In the genomic region with DNA sequence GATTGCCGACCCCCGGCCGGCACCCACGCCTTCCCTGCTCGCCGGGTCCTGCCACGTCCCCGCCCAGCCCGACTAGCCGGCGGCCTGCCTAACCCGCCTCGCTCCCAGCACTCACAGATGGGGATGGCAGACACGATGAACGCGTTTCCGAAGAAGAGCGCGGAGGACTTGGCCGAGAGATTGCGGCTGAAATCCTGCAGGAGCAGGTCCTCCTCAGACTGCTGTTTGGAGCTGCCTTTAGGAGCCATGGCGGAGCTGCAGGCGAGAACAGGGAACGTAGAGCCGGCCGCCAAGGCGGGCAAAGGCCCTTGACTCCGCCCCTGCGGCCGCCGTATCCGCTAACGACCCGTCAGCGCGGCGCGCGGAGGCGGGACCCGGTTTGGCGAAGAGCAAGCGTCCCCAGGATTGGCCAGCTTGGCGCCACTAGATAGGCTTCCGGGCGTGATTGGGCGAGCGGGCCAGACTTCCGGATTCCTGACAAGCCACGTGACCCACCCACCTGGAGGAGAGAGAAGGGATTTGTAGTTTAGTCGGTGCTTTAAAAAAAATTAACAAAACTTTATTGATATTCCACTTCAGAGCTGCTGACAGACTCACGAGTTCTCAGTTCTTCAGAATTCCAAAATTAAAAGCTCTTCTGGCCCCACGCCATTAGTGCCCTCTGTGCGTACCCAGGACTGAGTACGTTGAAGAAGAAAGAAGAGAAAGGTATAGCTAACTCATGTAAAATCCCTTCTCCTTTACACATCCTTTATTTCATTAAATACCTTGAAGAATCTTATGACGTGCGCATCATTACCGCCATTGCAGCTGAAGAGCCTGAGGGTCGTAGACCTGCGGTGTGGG, we compare ENCODE assay signal across 1 cellular context.
TF ChIP-seq lines count a peak whose summit lies in the region.

TSS of gene SSR3 (minus strand) at position 276 of the 846 bp plus-strand sequence. CDS start at position 248, 28 bp downstream.

TF ChIP-seq in GM12878, 131 proteins besides CTCF, POLR2A, EP300 and RAD21 (continued from another document and continues in another):
- TF ChIP-seq, protein P1, sequence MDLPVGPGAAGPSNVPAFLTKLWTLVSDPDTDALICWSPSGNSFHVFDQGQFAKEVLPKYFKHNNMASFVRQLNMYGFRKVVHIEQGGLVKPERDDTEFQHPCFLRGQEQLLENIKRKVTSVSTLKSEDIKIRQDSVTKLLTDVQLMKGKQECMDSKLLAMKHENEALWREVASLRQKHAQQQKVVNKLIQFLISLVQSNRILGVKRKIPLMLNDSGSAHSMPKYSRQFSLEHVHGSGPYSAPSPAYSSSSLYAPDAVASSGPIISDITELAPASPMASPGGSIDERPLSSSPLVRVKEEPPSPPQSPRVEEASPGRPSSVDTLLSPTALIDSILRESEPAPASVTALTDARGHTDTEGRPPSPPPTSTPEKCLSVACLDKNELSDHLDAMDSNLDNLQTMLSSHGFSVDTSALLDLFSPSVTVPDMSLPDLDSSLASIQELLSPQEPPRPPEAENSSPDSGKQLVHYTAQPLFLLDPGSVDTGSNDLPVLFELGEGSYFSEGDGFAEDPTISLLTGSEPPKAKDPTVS (IDR thresholded peaks at IDR 0.05; ENCODE audit: low read depth, low read length) = 0 out of 2 replicates have a peak, but pooled peaks have one; percentile 40
- TF ChIP-seq, protein P2, sequence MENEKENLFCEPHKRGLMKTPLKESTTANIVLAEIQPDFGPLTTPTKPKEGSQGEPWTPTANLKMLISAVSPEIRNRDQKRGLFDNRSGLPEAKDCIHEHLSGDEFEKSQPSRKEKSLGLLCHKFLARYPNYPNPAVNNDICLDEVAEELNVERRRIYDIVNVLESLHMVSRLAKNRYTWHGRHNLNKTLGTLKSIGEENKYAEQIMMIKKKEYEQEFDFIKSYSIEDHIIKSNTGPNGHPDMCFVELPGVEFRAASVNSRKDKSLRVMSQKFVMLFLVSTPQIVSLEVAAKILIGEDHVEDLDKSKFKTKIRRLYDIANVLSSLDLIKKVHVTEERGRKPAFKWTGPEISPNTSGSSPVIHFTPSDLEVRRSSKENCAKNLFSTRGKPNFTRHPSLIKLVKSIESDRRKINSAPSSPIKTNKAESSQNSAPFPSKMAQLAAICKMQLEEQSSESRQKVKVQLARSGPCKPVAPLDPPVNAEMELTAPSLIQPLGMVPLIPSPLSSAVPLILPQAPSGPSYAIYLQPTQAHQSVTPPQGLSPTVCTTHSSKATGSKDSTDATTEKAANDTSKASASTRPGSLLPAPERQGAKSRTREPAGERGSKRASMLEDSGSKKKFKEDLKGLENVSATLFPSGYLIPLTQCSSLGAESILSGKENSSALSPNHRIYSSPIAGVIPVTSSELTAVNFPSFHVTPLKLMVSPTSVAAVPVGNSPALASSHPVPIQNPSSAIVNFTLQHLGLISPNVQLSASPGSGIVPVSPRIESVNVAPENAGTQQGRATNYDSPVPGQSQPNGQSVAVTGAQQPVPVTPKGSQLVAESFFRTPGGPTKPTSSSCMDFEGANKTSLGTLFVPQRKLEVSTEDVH (IDR thresholded peaks at IDR 0.05; ENCODE audit: low read depth, partially characterized antibody) = peak; percentile 73
- TF ChIP-seq MXI1 (IDR thresholded peaks at IDR 0.05; ENCODE audit: low read depth, low read length) (peak; percentile 89; the same call in 1 of the 2 replicates), PRDM15 (CRISPR knock-in tag; IDR thresholded peaks at IDR 0.05) (0 out of 2 replicates have a peak, but pooled peaks have one; percentile 53), RUNX3 (IDR thresholded peaks at IDR 0.05; ENCODE audit: low read length) (no peak), CHD2 (IDR thresholded peaks at IDR 0.05; ENCODE audit: borderline replicate concordance, low read depth, low read length) (peak; percentile 93), FOXM1 (IDR thresholded peaks at IDR 0.05; ENCODE audit: low read depth, low read length) (0 out of 2 replicates have a peak, but pooled peaks have one; percentile 41), ZNF384 (IDR thresholded peaks at IDR 0.05; ENCODE audit: borderline replicate concordance, low read depth, low read length) (peak; percentile 99), ZNF207 (IDR thresholded peaks at IDR 0.05; ENCODE audit: borderline replicate concordance) (peak; percentile 62; the same call in 1 of the 2 replicates), CBX5 (IDR thresholded peaks at IDR 0.05; ENCODE audit: low read depth) (peak; percentile 37; the same call in 1 of the 2 replicates), SREBF1 (IDR thresholded peaks at IDR 0.05; ENCODE audit: low read length) (peak; percentile 86), NFIC (IDR thresholded peaks at IDR 0.05; ENCODE audit: low read depth, low read length) (peak; percentile 60; the same call in 1 of the 2 replicates), IKZF1 (conservative IDR thresholded peaks at IDR 0.05) (peak; percentile 97), CREM (IDR thresholded peaks at IDR 0.05; ENCODE audit: low read depth) (peak; percentile 87), NBN (IDR thresholded peaks at IDR 0.05) (peak; percentile 36; the same call in 1 of the 2 replicates), SMAD1 (IDR thresholded peaks at IDR 0.05; ENCODE audit: low read depth, partially characterized antibody) (no peak), SP1 (IDR thresholded peaks at IDR 0.05; ENCODE audit: low read depth, low read length) (peak; percentile 98), HDAC2 (IDR thresholded peaks at IDR 0.05) (no peak), NKRF (conservative IDR thresholded peaks at IDR 0.05) (peak; percentile 86), NR2C2 (IDR thresholded peaks at IDR 0.05; ENCODE audit: borderline replicate concordance, control insufficient read depth, insufficient read length, low read depth) (no peak), HDGF (IDR thresholded peaks at IDR 0.05) (peak; percentile 71; the same call in 1 of the 2 replicates), LARP7 (IDR thresholded peaks at IDR 0.05) (peak; percentile 76; the same call in 1 of the 2 replicates), ETV6 (conservative IDR thresholded peaks at IDR 0.05 in 1 of 2, IDR thresholded peaks at IDR 0.05 in 1 of 2; ENCODE audit: borderline replicate concordance in 1 of 2, low read depth in 1 of 2) (no peak), GABPA (IDR thresholded peaks at IDR 0.05; ENCODE audit: low read depth) (peak; percentile 91), RB1 (IDR thresholded peaks at IDR 0.05; ENCODE audit: borderline replicate concordance) (peak; percentile 66; the same call in 1 of the 2 replicates), ATF2 (IDR thresholded peaks at IDR 0.05; ENCODE audit: low read length) (0 out of 2 replicates have a peak, but pooled peaks have one; percentile 25), PML (IDR thresholded peaks at IDR 0.05; ENCODE audit: low read length) (peak; percentile 55), BACH1 (IDR thresholded peaks at IDR 0.05; ENCODE audit: borderline replicate concordance) (0 out of 2 replicates have a peak, but pooled peaks have one; percentile 53), CREB1 (IDR thresholded peaks at IDR 0.05; ENCODE audit: low read depth) (peak; percentile 83)
- TF ChIP-seq, protein P3, sequence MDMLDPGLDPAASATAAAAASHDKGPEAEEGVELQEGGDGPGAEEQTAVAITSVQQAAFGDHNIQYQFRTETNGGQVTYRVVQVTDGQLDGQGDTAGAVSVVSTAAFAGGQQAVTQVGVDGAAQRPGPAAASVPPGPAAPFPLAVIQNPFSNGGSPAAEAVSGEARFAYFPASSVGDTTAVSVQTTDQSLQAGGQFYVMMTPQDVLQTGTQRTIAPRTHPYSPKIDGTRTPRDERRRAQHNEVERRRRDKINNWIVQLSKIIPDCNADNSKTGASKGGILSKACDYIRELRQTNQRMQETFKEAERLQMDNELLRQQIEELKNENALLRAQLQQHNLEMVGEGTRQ (IDR thresholded peaks at IDR 0.05; ENCODE audit: borderline replicate concordance, low read depth, low read length) = peak; percentile 95
- TF ChIP-seq, protein P4, sequence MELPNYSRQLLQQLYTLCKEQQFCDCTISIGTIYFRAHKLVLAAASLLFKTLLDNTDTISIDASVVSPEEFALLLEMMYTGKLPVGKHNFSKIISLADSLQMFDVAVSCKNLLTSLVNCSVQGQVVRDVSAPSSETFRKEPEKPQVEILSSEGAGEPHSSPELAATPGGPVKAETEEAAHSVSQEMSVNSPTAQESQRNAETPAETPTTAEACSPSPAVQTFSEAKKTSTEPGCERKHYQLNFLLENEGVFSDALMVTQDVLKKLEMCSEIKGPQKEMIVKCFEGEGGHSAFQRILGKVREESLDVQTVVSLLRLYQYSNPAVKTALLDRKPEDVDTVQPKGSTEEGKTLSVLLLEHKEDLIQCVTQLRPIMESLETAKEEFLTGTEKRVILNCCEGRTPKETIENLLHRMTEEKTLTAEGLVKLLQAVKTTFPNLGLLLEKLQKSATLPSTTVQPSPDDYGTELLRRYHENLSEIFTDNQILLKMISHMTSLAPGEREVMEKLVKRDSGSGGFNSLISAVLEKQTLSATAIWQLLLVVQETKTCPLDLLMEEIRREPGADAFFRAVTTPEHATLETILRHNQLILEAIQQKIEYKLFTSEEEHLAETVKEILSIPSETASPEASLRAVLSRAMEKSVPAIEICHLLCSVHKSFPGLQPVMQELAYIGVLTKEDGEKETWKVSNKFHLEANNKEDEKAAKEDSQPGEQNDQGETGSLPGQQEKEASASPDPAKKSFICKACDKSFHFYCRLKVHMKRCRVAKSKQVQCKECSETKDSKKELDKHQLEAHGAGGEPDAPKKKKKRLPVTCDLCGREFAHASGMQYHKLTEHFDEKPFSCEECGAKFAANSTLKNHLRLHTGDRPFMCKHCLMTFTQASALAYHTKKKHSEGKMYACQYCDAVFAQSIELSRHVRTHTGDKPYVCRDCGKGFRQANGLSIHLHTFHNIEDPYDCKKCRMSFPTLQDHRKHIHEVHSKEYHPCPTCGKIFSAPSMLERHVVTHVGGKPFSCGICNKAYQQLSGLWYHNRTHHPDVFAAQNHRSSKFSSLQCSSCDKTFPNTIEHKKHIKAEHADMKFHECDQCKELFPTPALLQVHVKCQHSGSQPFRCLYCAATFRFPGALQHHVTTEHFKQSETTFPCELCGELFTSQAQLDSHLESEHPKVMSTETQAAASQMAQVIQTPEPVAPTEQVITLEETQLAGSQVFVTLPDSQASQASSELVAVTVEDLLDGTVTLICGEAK (IDR thresholded peaks at IDR 0.05; ENCODE audit: borderline replicate concordance) = peak; percentile 100
- TF ChIP-seq, protein P5, sequence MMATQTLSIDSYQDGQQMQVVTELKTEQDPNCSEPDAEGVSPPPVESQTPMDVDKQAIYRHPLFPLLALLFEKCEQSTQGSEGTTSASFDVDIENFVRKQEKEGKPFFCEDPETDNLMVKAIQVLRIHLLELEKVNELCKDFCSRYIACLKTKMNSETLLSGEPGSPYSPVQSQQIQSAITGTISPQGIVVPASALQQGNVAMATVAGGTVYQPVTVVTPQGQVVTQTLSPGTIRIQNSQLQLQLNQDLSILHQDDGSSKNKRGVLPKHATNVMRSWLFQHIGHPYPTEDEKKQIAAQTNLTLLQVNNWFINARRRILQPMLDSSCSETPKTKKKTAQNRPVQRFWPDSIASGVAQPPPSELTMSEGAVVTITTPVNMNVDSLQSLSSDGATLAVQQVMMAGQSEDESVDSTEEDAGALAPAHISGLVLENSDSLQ (IDR thresholded peaks at IDR 0.05) = peak; percentile 89
- TF ChIP-seq, protein P6, sequence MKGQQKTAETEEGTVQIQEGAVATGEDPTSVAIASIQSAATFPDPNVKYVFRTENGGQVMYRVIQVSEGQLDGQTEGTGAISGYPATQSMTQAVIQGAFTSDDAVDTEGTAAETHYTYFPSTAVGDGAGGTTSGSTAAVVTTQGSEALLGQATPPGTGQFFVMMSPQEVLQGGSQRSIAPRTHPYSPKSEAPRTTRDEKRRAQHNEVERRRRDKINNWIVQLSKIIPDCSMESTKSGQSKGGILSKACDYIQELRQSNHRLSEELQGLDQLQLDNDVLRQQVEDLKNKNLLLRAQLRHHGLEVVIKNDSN (IDR thresholded peaks at IDR 0.05; ENCODE audit: borderline replicate concordance, extremely low read length, insufficient read depth, low read depth, low read length) = peak; percentile 90
